2 cellular contexts compared by ENCODE assay signal in the genomic region with DNA sequence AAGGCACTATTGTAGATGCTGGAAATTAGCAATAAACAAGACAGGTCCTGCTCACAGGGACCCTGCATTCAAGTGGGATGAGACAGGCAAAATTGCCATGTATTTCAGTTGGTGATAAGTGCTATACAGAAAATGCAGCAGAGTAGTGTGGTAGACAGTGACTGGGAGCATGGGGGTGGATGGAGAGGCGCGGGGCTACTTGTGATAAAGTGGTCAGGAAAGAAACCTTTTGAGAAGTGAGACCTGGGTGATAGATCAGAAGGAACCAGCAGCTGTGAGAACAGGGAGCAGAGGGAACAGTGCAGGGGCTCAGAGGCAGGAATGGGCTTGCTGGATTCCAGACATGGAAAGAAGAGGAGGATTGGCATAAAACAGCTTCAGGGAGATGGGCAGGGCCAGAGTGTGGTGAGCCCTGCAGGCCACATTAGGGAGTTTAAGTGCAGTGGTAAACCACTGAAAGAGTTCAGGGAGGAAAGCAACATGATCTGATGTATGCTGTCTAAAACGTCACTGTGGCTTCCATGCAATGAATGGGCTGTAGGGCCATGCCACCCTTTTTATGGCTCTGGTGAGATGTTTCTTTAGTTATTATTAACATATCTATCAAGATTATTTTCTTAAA.
TF ChIP-seq lines count a peak whose summit lies in the region.

No MANE protein-coding gene starts in this region.

TF ChIP-seq in liver, 16 proteins besides CTCF, POLR2A, EP300 and RAD21 (continued from another document):
- TF ChIP-seq SP1 (IDR thresholded peaks at IDR 0.05) (no peak), NR2F2 (IDR thresholded peaks at IDR 0.05) (no peak)

TF ChIP-seq in HepG2, 621 proteins besides CTCF, POLR2A, EP300 and RAD21:
- TF ChIP-seq, protein P1, sequence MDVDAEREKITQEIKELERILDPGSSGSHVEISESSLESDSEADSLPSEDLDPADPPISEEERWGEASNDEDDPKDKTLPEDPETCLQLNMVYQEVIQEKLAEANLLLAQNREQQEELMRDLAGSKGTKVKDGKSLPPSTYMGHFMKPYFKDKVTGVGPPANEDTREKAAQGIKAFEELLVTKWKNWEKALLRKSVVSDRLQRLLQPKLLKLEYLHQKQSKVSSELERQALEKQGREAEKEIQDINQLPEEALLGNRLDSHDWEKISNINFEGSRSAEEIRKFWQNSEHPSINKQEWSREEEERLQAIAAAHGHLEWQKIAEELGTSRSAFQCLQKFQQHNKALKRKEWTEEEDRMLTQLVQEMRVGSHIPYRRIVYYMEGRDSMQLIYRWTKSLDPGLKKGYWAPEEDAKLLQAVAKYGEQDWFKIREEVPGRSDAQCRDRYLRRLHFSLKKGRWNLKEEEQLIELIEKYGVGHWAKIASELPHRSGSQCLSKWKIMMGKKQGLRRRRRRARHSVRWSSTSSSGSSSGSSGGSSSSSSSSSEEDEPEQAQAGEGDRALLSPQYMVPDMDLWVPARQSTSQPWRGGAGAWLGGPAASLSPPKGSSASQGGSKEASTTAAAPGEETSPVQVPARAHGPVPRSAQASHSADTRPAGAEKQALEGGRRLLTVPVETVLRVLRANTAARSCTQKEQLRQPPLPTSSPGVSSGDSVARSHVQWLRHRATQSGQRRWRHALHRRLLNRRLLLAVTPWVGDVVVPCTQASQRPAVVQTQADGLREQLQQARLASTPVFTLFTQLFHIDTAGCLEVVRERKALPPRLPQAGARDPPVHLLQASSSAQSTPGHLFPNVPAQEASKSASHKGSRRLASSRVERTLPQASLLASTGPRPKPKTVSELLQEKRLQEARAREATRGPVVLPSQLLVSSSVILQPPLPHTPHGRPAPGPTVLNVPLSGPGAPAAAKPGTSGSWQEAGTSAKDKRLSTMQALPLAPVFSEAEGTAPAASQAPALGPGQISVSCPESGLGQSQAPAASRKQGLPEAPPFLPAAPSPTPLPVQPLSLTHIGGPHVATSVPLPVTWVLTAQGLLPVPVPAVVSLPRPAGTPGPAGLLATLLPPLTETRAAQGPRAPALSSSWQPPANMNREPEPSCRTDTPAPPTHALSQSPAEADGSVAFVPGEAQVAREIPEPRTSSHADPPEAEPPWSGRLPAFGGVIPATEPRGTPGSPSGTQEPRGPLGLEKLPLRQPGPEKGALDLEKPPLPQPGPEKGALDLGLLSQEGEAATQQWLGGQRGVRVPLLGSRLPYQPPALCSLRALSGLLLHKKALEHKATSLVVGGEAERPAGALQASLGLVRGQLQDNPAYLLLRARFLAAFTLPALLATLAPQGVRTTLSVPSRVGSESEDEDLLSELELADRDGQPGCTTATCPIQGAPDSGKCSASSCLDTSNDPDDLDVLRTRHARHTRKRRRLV (CRISPR knock-in tag; IDR thresholded peaks at IDR 0.05), result no peak
- TF ChIP-seq ZNF335 (CRISPR knock-in tag; IDR thresholded peaks at IDR 0.05) (no peak), GPN1 (CRISPR knock-in tag; IDR thresholded peaks at IDR 0.05; ENCODE audit: borderline replicate concordance) (no peak), ZMAT3 (CRISPR knock-in tag; conservative IDR thresholded peaks at IDR 0.05) (no peak)
